ENCODE assay signal across 16 cellular contexts in the genomic region with DNA sequence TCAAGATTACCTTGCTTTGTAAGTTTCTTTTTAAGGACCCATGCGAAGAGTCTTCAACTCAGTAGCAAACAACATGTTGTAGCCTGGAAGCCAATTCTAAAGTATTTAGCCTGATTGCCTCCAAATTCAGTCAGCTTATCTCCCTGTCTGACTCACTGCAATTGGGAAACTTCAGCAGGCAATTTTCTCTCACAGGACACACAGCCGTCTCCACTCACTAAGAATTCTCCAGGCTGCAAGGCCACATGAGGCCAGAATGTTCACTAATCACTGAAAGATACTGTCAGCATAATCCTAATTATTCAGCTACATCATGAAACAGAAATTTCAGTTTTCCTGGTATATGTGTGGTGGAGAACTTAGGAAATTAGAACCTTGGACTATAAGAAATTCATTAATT.
A peak's percentile ranks its signal among the peaks of the same experiment; 100 is the strongest.
DNase-seq lines count a peak whose midpoint lies in the region; ATAC-seq lines count a peak whose summit lies in the region.
"Had no signal": no experiment of that assay in that cellular context is flagged by ENCODE, and none has a peak within 500 bp of the region (broad histone marks: within the 10 kb centered on the region; RNA-seq: fewer than 3 reads in every experiment).

No MANE protein-coding gene starts in this region.

- no peak overlapping the region for H3K23ac ChIP-seq in mesendoderm (ENCODE audit: low read length)

- peak; percentile 37 for DNase-seq in AG08396 (ENCODE audit: low spot score)
- peak; percentile 51 for DNase-seq in M059J (ENCODE audit: low read depth)
- DNase-seq in fibroblast of gingiva (ENCODE audit: low read depth): peak; percentile 50
- DNase-seq in mesendoderm: peak; percentile 60
- no peak for DNase-seq in activated CD4-positive, CD25-positive, alpha-beta regulatory T cell treated with anti-CD3 and anti-CD28 coated beads, Interleukin-2, amount 50 U/mL, for 72 hours
- DNase-seq in glomerular visceral epithelial cell (ENCODE audit: extremely low spot score): no peak
- DNase-seq: activated gamma-delta T cell treated with Interleukin-2 at 50 U/mL for 16 hours, cortex of kidney, GDM1, lower lobe of right lung, PC-3 had no signal

- H2BK5ac ChIP-seq in mesendoderm (ENCODE audit: low read length): no peak overlapping the region

- H3K56ac ChIP-seq in mesendoderm (ENCODE audit: low read length): no peak overlapping the region

- no CpG with 5 or more reads among the region's 2 CpGs for WGBS in mesendoderm (ENCODE audit: extremely low coverage, insufficient coverage, low lambda C conversion rate)

- no peak overlapping the region for H3K4me3 ChIP-seq in mesendoderm (ENCODE audit: low read length)
- H3K4me3 ChIP-seq: BLaER1, lower lobe of right lung, vagina had no signal

- no peaks in the 10 kb centered on the region for H3K4me1 ChIP-seq in mesendoderm (ENCODE audit: control insufficient read depth, low read depth, low read length)
- H3K4me1 ChIP-seq: BLaER1, lower lobe of right lung, parathyroid adenoma, vagina had no signal

- no peak for ATAC-seq in HG02840 (IDR thresholded peaks at IDR 0.05; ENCODE audit: low FRiP score, unreplicated experiment)
- ATAC-seq in GM18870 (IDR thresholded peaks at IDR 0.05; ENCODE audit: unreplicated experiment): no peak
- ATAC-seq: PC-3 had no signal

- H2BK15ac ChIP-seq in mesendoderm (replicated peaks; ENCODE audit: low read depth): no peak overlapping the region

- no peaks in the 10 kb centered on the region for H3K36me3 ChIP-seq in mesendoderm (ENCODE audit: control insufficient read depth, insufficient read depth, low read length)
- H3K36me3 ChIP-seq: BLaER1, lower lobe of right lung, vagina had no signal

- no peak overlapping the region for H3K4ac ChIP-seq in mesendoderm (ENCODE audit: low read depth, low read length)

- no peak overlapping the region for H2AK5ac ChIP-seq in mesendoderm (ENCODE audit: low read length)

- no peak overlapping the region for H2BK120ac ChIP-seq in mesendoderm (ENCODE audit: low read depth, low read length)

- no peak overlapping the region for H3K9ac ChIP-seq in mesendoderm (ENCODE audit: low read length)
- H3K9ac ChIP-seq: BLaER1, parathyroid adenoma had no signal

- no peak overlapping the region for H3K27ac ChIP-seq in mesendoderm (ENCODE audit: low read depth, low read length)
- H3K27ac ChIP-seq: BLaER1, parathyroid adenoma, vagina had no signal

- no peaks in the 10 kb centered on the region for H3K27me3 ChIP-seq in mesendoderm (ENCODE audit: insufficient read depth, low read length, poor library complexity)
- H3K27me3 ChIP-seq: BLaER1, vagina had no signal

- no peaks in the 10 kb centered on the region for H3K79me1 ChIP-seq in mesendoderm (ENCODE audit: low read length)

- H4K5ac ChIP-seq in mesendoderm (ENCODE audit: low read length): no peak overlapping the region

- no peaks in the 10 kb centered on the region for H3K79me2 ChIP-seq in mesendoderm (ENCODE audit: control insufficient read depth, insufficient read depth, low read length)
- H3K79me2 ChIP-seq: parathyroid adenoma had no signal

- no peak overlapping the region for H3K18ac ChIP-seq in mesendoderm (ENCODE audit: low read length)

- no peak overlapping the region for H4K8ac ChIP-seq in mesendoderm (ENCODE audit: low read depth, low read length)

- H3K4me2 ChIP-seq in mesendoderm (ENCODE audit: low read length): no peak overlapping the region
- H3K4me2 ChIP-seq: BLaER1 had no signal

Comparison
In these comparisons a context has a peak if more than half of its experiments do, and no peak if none do; other contexts are left out.
1. DNase-seq: peak in AG08396 (single experiment), M059J (single experiment), fibroblast of gingiva (single experiment) and mesendoderm (single experiment); none in activated CD4-positive, CD25-positive, alpha-beta regulatory T cell treated with anti-CD3 and anti-CD28 coated beads, Interleukin-2, amount 50 U/mL, for 72 hours (single experiment) and glomerular visceral epithelial cell (single experiment).